8 cellular contexts compared by ENCODE assay signal in genomic region chr13:24923305-24923640, GRCh38.
DNase-seq lines count a peak whose midpoint lies in the region; ATAC-seq, FAIRE-seq and TF ChIP-seq lines count a peak whose summit lies in the region.

No MANE protein-coding gene starts in this region.

- CTCF ChIA-PET in Panc1 (lab: Charles Lee), result no interaction called here

- peak overlapping the region; percentile 82 for H3K4me3 ChIP-seq in Panc1 (ENCODE audit: low read depth in 2 of 2, low read length in 2 of 2)
- peak overlapping the region; percentile 89 for H3K4me3 ChIP-seq in effector memory CD4-positive, alpha-beta T cell (ENCODE audit: insufficient read depth, low read depth, low read length, poor library complexity, severe bottlenecking)

- H3K27ac Mint-ChIP-seq in CD14-positive monocyte, result peak overlapping the region; percentile 97 to 99 (median 98)

- BruUV-seq in Panc1 (replicated peaks; lab: Mats Ljungman, UMichigan), result TSS peak; percentile 100

- no peaks in the 10 kb centered on the region for H3K27me3 ChIP-seq in Panc1 (ENCODE audit: control insufficient read depth, insufficient read depth, low read length)
- H3K27me3 ChIP-seq in effector memory CD4-positive, alpha-beta T cell (replicated peaks; ENCODE audit: control insufficient read depth, insufficient read depth, low read length, poor library complexity, severe bottlenecking), result no peaks in the 10 kb centered on the region

- POLR2A ChIA-PET in Panc1 (lab: Charles Lee), result interaction anchor here (0.7 kb wide), 1 partner anchor 388 kb away, joined by 5 read pairs; no protein-coding TSS in a partner anchor

- FAIRE-seq in urothelium cell line (lab: Jason Lieb, UNC), result no peak

- peak overlapping the region; percentile 96 for H3K27ac ChIP-seq in Panc1 (ENCODE audit: low read length)
- H3K27ac ChIP-seq in effector memory CD4-positive, alpha-beta T cell (ENCODE audit: insufficient read depth, low read length, poor library complexity, severe bottlenecking), result peak overlapping the region; percentile 75

- no peak for DNase-seq in CD14-positive monocyte (ENCODE audit: low spot score)
- DNase-seq in Panc1 (ENCODE audit: low read depth, low spot score), result no peak
- no peak for DNase-seq in effector memory CD4-positive, alpha-beta T cell
- peak; percentile 38 for DNase-seq in midbrain (lab: John Stamatoyannopoulos, UW)
- peak; percentile 2 for DNase-seq in urothelium cell line (ENCODE audit: low spot score)
- no peak for DNase-seq in stimulated activated CD4-positive, alpha-beta T cell treated with anti-CD3 and anti-CD28 coated beads, Interleukin-4, amount 100 ng/mL, for 24 hours

- ATAC-seq in GM18861 (IDR thresholded peaks at IDR 0.05; ENCODE audit: unreplicated experiment) (peak; percentile 66), HG03039 (IDR thresholded peaks at IDR 0.05; ENCODE audit: unreplicated experiment) (peak; percentile 50), Panc1 (no peak)

- H3K9me3 Mint-ChIP-seq in CD14-positive monocyte, result peaks cover 0 to 3% (median 0%) of the 10 kb centered on the region in 7 donors

- intact Hi-C loops in CD14-positive monocyte (cut with micrococcal nuclease) (loop anchor here in 1 of 2 donors (10.0 kb wide), 1 partner anchor 1548 kb away; no protein-coding TSS in a partner anchor), Panc1 (cut with micrococcal nuclease; ENCODE audit: unreplicated experiment) (no loop called here)

- no peaks in the 10 kb centered on the region for H3K36me3 Mint-ChIP-seq in CD14-positive monocyte

- H3K4me3 Mint-ChIP-seq in CD14-positive monocyte, result peak overlapping the region; percentile 96 to 98

- peaks cover 0 to 2% (median 0%) of the 10 kb centered on the region in 3 donors for H3K27me3 Mint-ChIP-seq in CD14-positive monocyte (ENCODE audit: low read depth in 3 of 3)

- H3K4me1 Mint-ChIP-seq in CD14-positive monocyte, result peaks cover 12% of the 10 kb centered on the region

- TF ChIP-seq CTCF in CD14-positive monocyte (IDR thresholded peaks at IDR 0.05) (no peak), Panc1 (IDR thresholded peaks at IDR 0.05) (no peak)

- no peaks in the 10 kb centered on the region for H3K9me3 ChIP-seq in Panc1 (ENCODE audit: control insufficient read depth, insufficient read depth, low read depth, low read length)
- no peaks in the 10 kb centered on the region for H3K9me3 ChIP-seq in effector memory CD4-positive, alpha-beta T cell (ENCODE audit: control insufficient read depth, low read length)

- H3K36me3 ChIP-seq in Panc1 (ENCODE audit: control insufficient read depth, insufficient read depth, low read length), result no peaks in the 10 kb centered on the region; the same call in 1 of the 2 replicates
- H3K36me3 ChIP-seq in effector memory CD4-positive, alpha-beta T cell (ENCODE audit: control insufficient read depth, insufficient read depth, low read length), result no peaks in the 10 kb centered on the region

- in situ Hi-C loops in Panc1 (cut with HindIII; ENCODE audit: low pct_unique_long_range_greater_than_20kb, low sequenced_read_pairs), result no loop called here

- peaks cover 11% of the 10 kb centered on the region; the same call in 1 of the 2 replicates for H3K4me1 ChIP-seq in Panc1 (ENCODE audit: control insufficient read depth, insufficient read depth, low read length)
- peaks cover 5% of the 10 kb centered on the region for H3K4me1 ChIP-seq in effector memory CD4-positive, alpha-beta T cell (ENCODE audit: control insufficient read depth, insufficient read depth, low read length, poor library complexity, severe bottlenecking)

Comparison
In these comparisons a context has a peak if more than half of its experiments do, and no peak if none do; other contexts are left out.
1. DNase-seq: peak in midbrain (single experiment) and urothelium cell line (single experiment); none in CD14-positive monocyte (single experiment), Panc1 (single experiment), effector memory CD4-positive, alpha-beta T cell (0 of 3) and stimulated activated CD4-positive, alpha-beta T cell treated with anti-CD3 and anti-CD28 coated beads, Interleukin-4, amount 100 ng/mL, for 24 hours (single experiment).